ENCODE assay signal across 22 cellular contexts in the genomic region with DNA sequence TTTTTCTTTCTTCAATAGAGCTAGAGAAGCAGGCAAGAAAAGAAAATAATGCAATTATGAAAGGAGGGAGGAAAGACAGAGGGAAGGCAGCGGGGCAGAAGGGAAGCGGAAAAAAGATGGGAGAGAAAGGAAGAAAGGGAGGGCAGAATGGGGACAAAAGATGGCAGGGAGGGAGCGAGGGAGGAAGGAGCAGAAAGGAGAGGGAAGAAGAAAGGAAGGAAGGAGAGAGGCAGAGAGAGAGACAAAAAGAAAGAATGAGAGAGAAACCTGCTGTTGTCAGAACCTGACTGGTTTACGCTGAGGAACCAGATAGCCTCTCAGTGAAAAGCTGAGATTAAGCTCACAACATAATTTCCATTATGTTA. TPM values are rescaled to one million over a fixed set of nuclear protein-coding genes. Genes with fewer than 3 reads are reported as not detected.
DNase-seq lines count a peak whose midpoint lies in the region; ATAC-seq, FAIRE-seq and TF ChIP-seq lines count a peak whose summit lies in the region.
"Had no signal": no experiment of that assay in that cellular context is flagged by ENCODE, and none has a peak within 500 bp of the region (broad histone marks: within the 10 kb centered on the region; RNA-seq: fewer than 3 reads in every experiment).

No MANE protein-coding gene starts in this region.

- no peak overlapping the region for H3K9ac ChIP-seq in colonic mucosa (ENCODE audit: low read depth in 2 of 2, low read length in 2 of 2)
- no peak overlapping the region for H3K9ac ChIP-seq in neural progenitor cell

- no peaks in the 10 kb centered on the region for H3K9me3 ChIP-seq in A549
- H3K9me3 ChIP-seq in colonic mucosa: no peaks in the 10 kb centered on the region
- H3K9me3 ChIP-seq in neural progenitor cell (ENCODE audit: low read depth): no peaks in the 10 kb centered on the region
- H3K9me3 ChIP-seq in stomach: no peaks in the 10 kb centered on the region
- H3K9me3 ChIP-seq: BE2C had no signal

- H3K4me2 ChIP-seq in A549: peak overlapping the region; percentile 52
- H3K4me2 ChIP-seq in neural progenitor cell: peak overlapping the region; percentile 31

- H3K36me3 Mint-ChIP-seq in neural progenitor cell: no peaks in the 10 kb centered on the region
- H3K36me3 Mint-ChIP-seq: CD4-positive, alpha-beta memory T cell had no signal

- H3K27me3 ChIP-seq in colonic mucosa (no peaks in the 10 kb centered on the region), neural progenitor cell (no peaks in the 10 kb centered on the region), stomach (no peaks in the 10 kb centered on the region)
- H3K27me3 ChIP-seq: BE2C had no signal

- TF ChIP-seq CTCF in A549 (IDR thresholded peaks at IDR 0.05) (no peak), colonic mucosa (IDR thresholded peaks at IDR 0.05) (no peak), neural progenitor cell (IDR thresholded peaks at IDR 0.05) (no peak), stomach (IDR thresholded peaks at IDR 0.05) (no peak)

- ATAC-seq in A549 (no peak), HG03521 (IDR thresholded peaks at IDR 0.05; ENCODE audit: unreplicated experiment) (no peak), GM19455 (IDR thresholded peaks at IDR 0.05; ENCODE audit: unreplicated experiment) (no peak), HG02571 (IDR thresholded peaks at IDR 0.05; ENCODE audit: unreplicated experiment) (no peak)

- WGBS in A549 (ENCODE audit: missing lambda C conversion rate): 91% methylated on average over 4 of the region's 4 CpGs
- WGBS in stomach, 5 donors: 77 to 88% (median 82%) methylated on average over 4 of the region's 4 CpGs

- TF ChIP-seq EP300 in A549 (IDR thresholded peaks at IDR 0.05): no peak
- no peak for TF ChIP-seq EP300 in stomach (IDR thresholded peaks at IDR 0.05)

- H3K27ac Mint-ChIP-seq in neural progenitor cell: no peak overlapping the region
- H3K27ac Mint-ChIP-seq: CD4-positive, alpha-beta memory T cell; HFFc6 had no signal

- peaks cover 32% of the 10 kb centered on the region for H3K4me1 ChIP-seq in A549
- H3K4me1 ChIP-seq in colonic mucosa: no peaks in the 10 kb centered on the region
- H3K4me1 ChIP-seq in neural progenitor cell: peaks cover 23% of the 10 kb centered on the region
- peaks cover 15 to 27% (median 21%) of the 10 kb centered on the region in 4 donors for H3K4me1 ChIP-seq in stomach
- H3K4me1 ChIP-seq: BE2C had no signal

- peak overlapping the region; percentile 72 for H2AFZ ChIP-seq in neural progenitor cell (replicated peaks)

- H3K36me3 ChIP-seq in colonic mucosa: no peaks in the 10 kb centered on the region
- H3K36me3 ChIP-seq in neural progenitor cell: no peaks in the 10 kb centered on the region
- no peaks in the 10 kb centered on the region for H3K36me3 ChIP-seq in stomach
- H3K36me3 ChIP-seq: BE2C had no signal

- H3F3A ChIP-seq in neural progenitor cell (ENCODE audit: low read depth): no peaks in the 10 kb centered on the region

- no peak overlapping the region for H3K4me3 Mint-ChIP-seq in neural progenitor cell
- H3K4me3 Mint-ChIP-seq: CD4-positive, alpha-beta memory T cell; HFFc6 had no signal

- no peaks in the 10 kb centered on the region for H4K20me1 ChIP-seq in neural progenitor cell (ENCODE audit: low read depth)

- FAIRE-seq in A549 (lab: Jason Lieb, UNC): no peak
- FAIRE-seq: A204.1, D721Med, G401.6, GM12891 had no signal

- CTCF ChIA-PET in A549 (lab: Yijun Ruan, JAX): interaction anchor here (0.8 kb wide), 1 partner anchor 14 kb away, joined by 3 read pairs; no protein-coding TSS in a partner anchor

- peaks cover 2% of the 10 kb centered on the region for H3K27me3 Mint-ChIP-seq in neural progenitor cell (ENCODE audit: insufficient read depth, low read depth)
- H3K27me3 Mint-ChIP-seq: CD4-positive, alpha-beta memory T cell had no signal

- TF ChIP-seq RAD21 in A549 (conservative IDR thresholded peaks at IDR 0.05 in 1 of 2, IDR thresholded peaks at IDR 0.05 in 1 of 2): no peak

- H3K79me2 ChIP-seq in neural progenitor cell (ENCODE audit: low read depth): no peaks in the 10 kb centered on the region

- POLR2A ChIA-PET in A549 (lab: Yijun Ruan, JAX): no interaction called here

- H3K9me3 Mint-ChIP-seq in neural progenitor cell: no peaks in the 10 kb centered on the region

- no peak overlapping the region for H3K27ac ChIP-seq in A549
- H3K27ac ChIP-seq in colonic mucosa: peak overlapping the region; percentile 39
- peak overlapping the region; percentile 25 for H3K27ac ChIP-seq in neural progenitor cell
- peak overlapping the region; percentile 61 to 91 (median 83) for H3K27ac ChIP-seq in stomach
- H3K27ac ChIP-seq: C4-2B, HL-60 had no signal

- DNase-seq in A549 (ENCODE audit: low read depth in 1 of 2, low spot score in 1 of 2): no peak
- DNase-seq in colonic mucosa: no peak
- no peak for DNase-seq in neural progenitor cell (ENCODE audit: low spot score)
- DNase-seq in stomach: no peak
- no peak for DNase-seq in pons (ENCODE audit: low spot score)
- DNase-seq: BE2C; CD4-positive, alpha-beta memory T cell; DMS153; DMS79 treated with DMSO at 0.1 percent for 48 hours; EL; HCEC 1CT; HFFc6 had no signal

- H3K4me1 Mint-ChIP-seq in neural progenitor cell: peaks cover 14% of the 10 kb centered on the region
- H3K4me1 Mint-ChIP-seq: CD4-positive, alpha-beta memory T cell had no signal

- intact Hi-C loops in colonic mucosa (cut with DNase I) (no loop called here), stomach (cut with DNase I; ENCODE audit: low total_unique reads) (no loop called here)

- TF ChIP-seq POLR2A in A549 (IDR thresholded peaks at IDR 0.05; ENCODE audit: low read length) (no peak), stomach (IDR thresholded peaks at IDR 0.05) (no peak)

- H3K4me3 ChIP-seq in A549: no peak overlapping the region
- no peak overlapping the region for H3K4me3 ChIP-seq in colonic mucosa
- H3K4me3 ChIP-seq in neural progenitor cell: no peak overlapping the region
- no peak overlapping the region for H3K4me3 ChIP-seq in stomach

TF ChIP-seq in A549, 52 proteins besides CTCF, POLR2A, EP300 and RAD21 (continues in another document):
- TF ChIP-seq EHMT2 (IDR thresholded peaks at IDR 0.05; ENCODE audit: low read depth): no peak
- TF ChIP-seq, protein P1, sequence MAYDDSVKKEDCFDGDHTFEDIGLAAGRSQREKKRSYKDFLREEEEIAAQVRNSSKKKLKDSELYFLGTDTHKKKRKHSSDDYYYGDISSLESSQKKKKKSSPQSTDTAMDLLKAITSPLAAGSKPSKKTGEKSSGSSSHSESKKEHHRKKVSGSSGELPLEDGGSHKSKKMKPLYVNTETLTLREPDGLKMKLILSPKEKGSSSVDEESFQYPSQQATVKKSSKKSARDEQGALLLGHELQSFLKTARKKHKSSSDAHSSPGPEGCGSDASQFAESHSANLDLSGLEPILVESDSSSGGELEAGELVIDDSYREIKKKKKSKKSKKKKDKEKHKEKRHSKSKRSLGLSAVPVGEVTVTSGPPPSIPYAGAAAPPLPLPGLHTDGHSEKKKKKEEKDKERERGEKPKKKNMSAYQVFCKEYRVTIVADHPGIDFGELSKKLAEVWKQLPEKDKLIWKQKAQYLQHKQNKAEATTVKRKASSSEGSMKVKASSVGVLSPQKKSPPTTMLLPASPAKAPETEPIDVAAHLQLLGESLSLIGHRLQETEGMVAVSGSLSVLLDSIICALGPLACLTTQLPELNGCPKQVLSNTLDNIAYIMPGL (CRISPR knock-in tag; IDR thresholded peaks at IDR 0.05; ENCODE audit: borderline replicate concordance): no peak
- TF ChIP-seq, protein P2, sequence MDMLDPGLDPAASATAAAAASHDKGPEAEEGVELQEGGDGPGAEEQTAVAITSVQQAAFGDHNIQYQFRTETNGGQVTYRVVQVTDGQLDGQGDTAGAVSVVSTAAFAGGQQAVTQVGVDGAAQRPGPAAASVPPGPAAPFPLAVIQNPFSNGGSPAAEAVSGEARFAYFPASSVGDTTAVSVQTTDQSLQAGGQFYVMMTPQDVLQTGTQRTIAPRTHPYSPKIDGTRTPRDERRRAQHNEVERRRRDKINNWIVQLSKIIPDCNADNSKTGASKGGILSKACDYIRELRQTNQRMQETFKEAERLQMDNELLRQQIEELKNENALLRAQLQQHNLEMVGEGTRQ (IDR thresholded peaks at IDR 0.05): no peak
- TF ChIP-seq, protein P3, sequence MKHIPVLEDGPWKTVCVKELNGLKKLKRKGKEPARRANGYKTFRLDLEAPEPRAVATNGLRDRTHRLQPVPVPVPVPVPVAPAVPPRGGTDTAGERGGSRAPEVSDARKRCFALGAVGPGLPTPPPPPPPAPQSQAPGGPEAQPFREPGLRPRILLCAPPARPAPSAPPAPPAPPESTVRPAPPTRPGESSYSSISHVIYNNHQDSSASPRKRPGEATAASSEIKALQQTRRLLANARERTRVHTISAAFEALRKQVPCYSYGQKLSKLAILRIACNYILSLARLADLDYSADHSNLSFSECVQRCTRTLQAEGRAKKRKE (CRISPR knock-in tag; IDR thresholded peaks at IDR 0.05; ENCODE audit: low read depth): no peak
- TF ChIP-seq, protein P4, sequence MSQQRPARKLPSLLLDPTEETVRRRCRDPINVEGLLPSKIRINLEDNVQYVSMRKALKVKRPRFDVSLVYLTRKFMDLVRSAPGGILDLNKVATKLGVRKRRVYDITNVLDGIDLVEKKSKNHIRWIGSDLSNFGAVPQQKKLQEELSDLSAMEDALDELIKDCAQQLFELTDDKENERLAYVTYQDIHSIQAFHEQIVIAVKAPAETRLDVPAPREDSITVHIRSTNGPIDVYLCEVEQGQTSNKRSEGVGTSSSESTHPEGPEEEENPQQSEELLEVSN (IDR thresholded peaks at IDR 0.05; ENCODE audit: borderline replicate concordance, low read depth): no peak
- TF ChIP-seq KDM5A (IDR thresholded peaks at IDR 0.05): no peak
- no peak for TF ChIP-seq TFCP2L1 (CRISPR knock-in tag; IDR thresholded peaks at IDR 0.05)
- TF ChIP-seq ZNF302 (CRISPR knock-in tag; IDR thresholded peaks at IDR 0.05): no peak
- no peak for TF ChIP-seq NFE2L2 (conservative IDR thresholded peaks at IDR 0.05; ENCODE audit: low read length)
- TF ChIP-seq ZSCAN20 (CRISPR knock-in tag; IDR thresholded peaks at IDR 0.05): no peak
- no peak for TF ChIP-seq JUNB (IDR thresholded peaks at IDR 0.05)
- TF ChIP-seq TP53 (CRISPR knock-in tag; IDR thresholded peaks at IDR 0.05): no peak
- no peak for TF ChIP-seq MAZ (IDR thresholded peaks at IDR 0.05; ENCODE audit: borderline replicate concordance, low read depth, low read length)
- TF ChIP-seq RARB (CRISPR knock-in tag; IDR thresholded peaks at IDR 0.05): no peak

RNA-seq across cellular contexts. Expression of a gene that starts 31.9 kb away (rescaled TPM):
- 2.2 and 4.1 TPM in 2 replicates for polyA plus RNA-seq in A549 (2011; rRNA removed)
- polyA plus RNA-seq in A549 (2012; cell fraction: cytosol; rRNA removed): 0.62 and 0.73 TPM in 2 replicates
- polyA plus RNA-seq in A549 (2012; cell fraction: nucleus; rRNA removed): 0.24 and 1.4 TPM in 2 replicates
- polyA plus RNA-seq in A549 (2017; fragmentation: RNase III; extraction: RNeasy Plus Mini Kit Qiagen cat#74134 plus additional on column Dnase treatment): 0.05 to 0.10 TPM in 2 of 3 replicates, not detected in the other
- polyA minus RNA-seq in A549 (2011; rRNA and poly(A)+ RNA removed): 5.5 and 6.6 TPM in 2 replicates
- total RNA-seq in colonic mucosa: 10 to 100 TPM; 50.5 to 53.0 TPM
- 44.2 and 48.1 TPM in 2 replicates for total RNA-seq in neural progenitor cell (ENCODE audit: low replicate concordance)
- 100 to 1,000 TPM in 1 of 5 donors, 10 to 100 TPM in 2, 1 to 10 TPM in 2; 7.2 to 169 (median 14.2) TPM for total RNA-seq in stomach
- polyA plus RNA-seq in stomach: 10 to 100 TPM in 1 of 3 donors, 1 to 10 TPM in 2; 6.4 to 12.4 (median 9.8) TPM
- total RNA-seq: CD4-positive, alpha-beta memory T cell; HFFc6 had no signal
- polyA plus RNA-seq: AG04450 had no signal

Comparison
In these comparisons a context has a peak if more than half of its experiments do, and no peak if none do; other contexts are left out.
1. H3K27ac ChIP-seq: peak in colonic mucosa (single experiment), neural progenitor cell (single experiment) and stomach (5 of 5); none in A549 (0 of 2).